1 cellular context compared by ENCODE assay signal in genomic region chr13:41960700-41961697, GRCh38.
TF ChIP-seq lines count a peak whose summit lies in the region.

Gene VWA8 (minus strand): TSS chr13:41961109. CDS start chr13:41961015, 94 bp downstream.

TF ChIP-seq in K562, 482 proteins besides CTCF, POLR2A, EP300 and RAD21 (continued from another document):
- peak; percentile 76 for TF ChIP-seq MGA (IDR thresholded peaks at IDR 0.05)
